18 cellular contexts compared by ENCODE assay signal in genomic region chr18:2302012-2302411, GRCh38.
DNase-seq lines count a peak whose midpoint lies in the region; ATAC-seq and TF ChIP-seq lines count a peak whose summit lies in the region.
"Had no signal": no experiment of that assay in that cellular context is flagged by ENCODE, and none has a peak within 500 bp of the region (broad histone marks: within the 10 kb centered on the region; RNA-seq: fewer than 3 reads in every experiment).

No MANE protein-coding gene starts in this region.

- H3K4me1 ChIP-seq in PC-9 (replicated peaks; ENCODE audit: insufficient read depth) (peaks cover 59% of the 10 kb centered on the region), upper lobe of left lung (peaks cover 0 to 6% (median 2%) of the 10 kb centered on the region in 4 donors)
- H3K4me1 ChIP-seq: BLaER1 had no signal

- peak overlapping the region; percentile 87 for H3K27ac Mint-ChIP-seq in Calu3 (ENCODE audit: unreplicated experiment)
- H3K27ac Mint-ChIP-seq: CD4-positive, alpha-beta T cell; T-helper 17 cell had no signal

- no peaks in the 10 kb centered on the region for H3K79me2 ChIP-seq in PC-9 (ENCODE audit: low read depth)

- ATAC-seq in GM18873 (IDR thresholded peaks at IDR 0.05; ENCODE audit: low FRiP score, unreplicated experiment), result no peak
- no peak for ATAC-seq in upper lobe of left lung (ENCODE audit: low FRiP score in 2 of 2)
- ATAC-seq: Right ventricle myocardium inferior, T-helper 17 cell had no signal

- BruUV-seq in Calu3 (replicated peaks; lab: Mats Ljungman, UMichigan) (no TSS peak), PC-9 (replicated peaks; lab: Mats Ljungman, UMichigan) (TSS peak; percentile 90)

- POLR2A ChIA-PET in PC-9 (lab: Charles Lee; ENCODE audit: unreplicated experiment), result interaction anchor here (0.6 kb wide), 3 partner anchors 14 to 170 kb away, joined by 4 to 10 read pairs (median 8); no protein-coding TSS in a partner anchor

- H3K9me3 ChIP-seq in PC-9 (ENCODE audit: insufficient read depth, low read depth), result peaks cover 3% of the 10 kb centered on the region; the same call in 1 of the 2 replicates
- H3K9me3 ChIP-seq in upper lobe of left lung, result no peaks in the 10 kb centered on the region
- H3K9me3 ChIP-seq: BLaER1 had no signal

- H3K27me3 ChIP-seq in PC-9 (ENCODE audit: insufficient read depth, low read depth), result no peaks in the 10 kb centered on the region
- H3K27me3 ChIP-seq in upper lobe of left lung, result no peaks in the 10 kb centered on the region
- H3K27me3 ChIP-seq: BLaER1 had no signal

- peak overlapping the region; percentile 58 for H3K4me3 Mint-ChIP-seq in Calu3 (ENCODE audit: low read depth, unreplicated experiment)
- H3K4me3 Mint-ChIP-seq: CD4-positive, alpha-beta T cell; T-helper 17 cell had no signal

- H3F3A ChIP-seq in PC-9 (ENCODE audit: insufficient read depth, low read depth), result peaks cover 50% of the 10 kb centered on the region

- no peaks in the 10 kb centered on the region for H3K27me3 Mint-ChIP-seq in Calu3 (ENCODE audit: unreplicated experiment)

- CTCF ChIA-PET in Calu3 (lab: Charles Lee), result no interaction called here
- CTCF ChIA-PET in PC-9 (lab: Charles Lee), result interaction anchor here (1.2 kb wide), 1 partner anchor 11 kb away, joined by 3 read pairs; no protein-coding TSS in a partner anchor

- 58 to 60% methylated on average over 1 of the region's 1 CpG for WGBS in upper lobe of left lung, 2 donors

- H4K20me1 ChIP-seq in PC-9 (ENCODE audit: insufficient read depth), result no peaks in the 10 kb centered on the region
- H4K20me1 ChIP-seq: BLaER1 had no signal

- no peaks in the 10 kb centered on the region for H3K9me2 ChIP-seq in PC-9 (ENCODE audit: insufficient read depth)

- H2AFZ ChIP-seq in PC-9, result 0 out of 2 replicates have a peak overlapping the region, but pooled peaks have one; percentile 4

- H3K4me1 Mint-ChIP-seq in Calu3 (ENCODE audit: low read depth, unreplicated experiment), result peaks cover 54% of the 10 kb centered on the region
- H3K4me1 Mint-ChIP-seq: T-helper 17 cell had no signal

- DNase-seq in Calu3 (no peak), PC-9 (no peak), epithelial cell of prostate (ENCODE audit: low read depth, low spot score) (no peak), DMS53 (lab: John Stamatoyannopoulos, UW) (no peak), HuH-7.5 (ENCODE audit: low spot score) (no peak), upper lobe of left lung (no peak)
- DNase-seq: CD4-positive, alpha-beta T cell; GDM1; KG1; MV-4-11; NCI-H1105 treated with DMSO at 0.1 percent for 48 hours; NCI-H2029 treated with DMSO at 0.1 percent for 48 hours; NCI-H510A treated with DMSO at 0.1 percent for 48 hours; NCI-H748 treated with DMSO at 0.1 percent for 48 hours; T-helper 17 cell had no signal

- TF ChIP-seq CTCF in Calu3 (IDR thresholded peaks at IDR 0.05; ENCODE audit: unreplicated experiment) (no peak), PC-9 (conservative IDR thresholded peaks at IDR 0.05) (no peak), upper lobe of left lung (IDR thresholded peaks at IDR 0.05) (no peak)

- intact Hi-C loops in Calu3 (cut with micrococcal nuclease; ENCODE audit: unreplicated experiment), result loop anchor here (10.0 kb wide), 4 partner anchors 77 to 243 kb away; no protein-coding TSS in a partner anchor
- intact Hi-C loops in PC-9 (cut with micrococcal nuclease; ENCODE audit: unreplicated experiment), result loop anchor here (1.0 to 10.0 kb wide), 6 partner anchors 77 to 717 kb away; no protein-coding TSS in a partner anchor

- no peak for TF ChIP-seq EP300 in upper lobe of left lung (IDR thresholded peaks at IDR 0.05)

- no peaks in the 10 kb centered on the region for H3K36me3 ChIP-seq in PC-9 (ENCODE audit: low read depth)
- no peaks in the 10 kb centered on the region for H3K36me3 ChIP-seq in upper lobe of left lung
- H3K36me3 ChIP-seq: BLaER1 had no signal

- H3K4me3 ChIP-seq in PC-9, result peak overlapping the region; percentile 49; the same call in 1 of the 2 replicates
- no peak overlapping the region for H3K4me3 ChIP-seq in upper lobe of left lung
- H3K4me3 ChIP-seq: BLaER1 had no signal

- no peak for TF ChIP-seq POLR2A in upper lobe of left lung (IDR thresholded peaks at IDR 0.05)

- peaks cover 3% of the 10 kb centered on the region for H3K9me3 Mint-ChIP-seq in Calu3 (ENCODE audit: low read depth, unreplicated experiment)
- H3K9me3 Mint-ChIP-seq: CD4-positive, alpha-beta T cell had no signal

- H3K4me2 ChIP-seq in PC-9, result peak overlapping the region; percentile 85
- H3K4me2 ChIP-seq: BLaER1 had no signal

- peaks cover 14% of the 10 kb centered on the region for H3K36me3 Mint-ChIP-seq in Calu3 (ENCODE audit: insufficient read depth, unreplicated experiment)

- H3K27ac ChIP-seq in PC-9 (peak overlapping the region; percentile 99), epithelial cell of prostate (peak overlapping the region; percentile 86), upper lobe of left lung (no peak overlapping the region)
- H3K27ac ChIP-seq: BLaER1 had no signal

Comparison
In these comparisons a context has a peak if more than half of its experiments do, and no peak if none do; other contexts are left out.
1. H3K27ac ChIP-seq: peak in PC-9 (single experiment) and epithelial cell of prostate (single experiment); none in upper lobe of left lung (0 of 4).